ENCODE assay signal across 8 cellular contexts in genomic region chr5:78648359-78649219, GRCh38. TPM values are rescaled to one million over a fixed set of nuclear protein-coding genes. Genes with fewer than 3 reads are reported as not detected.
DNase-seq lines count a peak whose midpoint lies in the region; ATAC-seq, FAIRE-seq and TF ChIP-seq lines count a peak whose summit lies in the region.

Gene LHFPL2, minus strand, starts transcription at chr5:78648772. Its CDS starts 138,559 bp downstream, at chr5:78510213.

- ATAC-seq in HG02884 (IDR thresholded peaks at IDR 0.05; ENCODE audit: unreplicated experiment) = peak; percentile 43

- FAIRE-seq in frontal cortex (lab: Jason Lieb, UNC) = no peak

- DNase-seq in ACHN (peak; percentile 71), NCI-H226 (peak; percentile 71), frontal cortex (ENCODE audit: low spot score in 2 of 2) (peak; percentile 83 to 86)
- DNase-seq in activated naive CD4-positive, alpha-beta T cell treated with anti-CD3 and anti-CD28 coated beads, Interleukin-2, amount 50 U/mL, for 16 hours = peak; percentile 19

- under 1% methylated on average over 98 of the region's 112 CpGs for WGBS in urinary bladder

- peak within 1 kb of the TSS; percentile 95 for H3K4me3 ChIP-seq in urinary bladder (ENCODE audit: low read depth, low read length)

- H3K27ac ChIP-seq in urinary bladder (ENCODE audit: low read depth) = peak within 1 kb of the TSS; percentile 96

- H3K27ac Mint-ChIP-seq in nephron = peak within 1 kb of the TSS; percentile 94 to 97 (median 96)

- no peaks in the 10 kb centered on the region for H3K9me3 Mint-ChIP-seq in nephron

- TF ChIP-seq CTCF in nephron (IDR thresholded peaks at IDR 0.05; ENCODE audit: unreplicated experiment in 3 of 3) = no peak

- peaks cover 10% of the 10 kb centered on the region for H3K36me3 Mint-ChIP-seq in nephron (ENCODE audit: low read depth)

- H3K4me1 Mint-ChIP-seq in nephron = peaks cover 38% of the 10 kb centered on the region

- no peaks in the 10 kb centered on the region for H3K36me3 ChIP-seq in urinary bladder (ENCODE audit: insufficient read depth)

- H3K4me3 Mint-ChIP-seq in nephron = peak within 1 kb of the TSS; percentile 90 to 96 (median 93)

- peaks cover 5% of the 10 kb centered on the region for H3K27me3 Mint-ChIP-seq in nephron (ENCODE audit: low read depth)

- in situ Hi-C loops in ACHN (cut with HindIII; ENCODE audit: low pct_ligation_motif_present, low pct_unique_long_range_greater_than_20kb, low sequenced_read_pairs) = loop anchor here (25.0 kb wide), 1 partner anchor 111 kb away; no protein-coding TSS in a partner anchor

- peak; percentile 27 for TF ChIP-seq POLR2A in GM15510 (IDR thresholded peaks at IDR 0.05; ENCODE audit: borderline replicate concordance, extremely low read depth, insufficient read length)

- H3K4me1 ChIP-seq in urinary bladder (ENCODE audit: insufficient read depth) = no peaks in the 10 kb centered on the region

RNA-seq across cellular contexts. Expression of gene LHFPL2, which starts in this region (rescaled TPM):
- total RNA-seq in frontal cortex (23.2 TPM), urinary bladder (146 TPM)
- polyA plus RNA-seq in urinary bladder = 19.2 TPM

Comparison
In these comparisons a context has a peak if more than half of its experiments do, and no peak if none do; other contexts are left out.
1. Peak in every context shown above with its lines: DNase-seq, ATAC-seq, H3K4me3 ChIP-seq and H3K27ac ChIP-seq.
2. DNase-seq: peak in every context shown above with its lines; median percentile 84 in frontal cortex; 71 in ACHN; 71 in NCI-H226; 19 in activated naive CD4-positive, alpha-beta T cell treated with anti-CD3 and anti-CD28 coated beads, Interleukin-2, amount 50 U/mL, for 16 hours.